9 cellular contexts compared by ENCODE assay signal in the genomic region with DNA sequence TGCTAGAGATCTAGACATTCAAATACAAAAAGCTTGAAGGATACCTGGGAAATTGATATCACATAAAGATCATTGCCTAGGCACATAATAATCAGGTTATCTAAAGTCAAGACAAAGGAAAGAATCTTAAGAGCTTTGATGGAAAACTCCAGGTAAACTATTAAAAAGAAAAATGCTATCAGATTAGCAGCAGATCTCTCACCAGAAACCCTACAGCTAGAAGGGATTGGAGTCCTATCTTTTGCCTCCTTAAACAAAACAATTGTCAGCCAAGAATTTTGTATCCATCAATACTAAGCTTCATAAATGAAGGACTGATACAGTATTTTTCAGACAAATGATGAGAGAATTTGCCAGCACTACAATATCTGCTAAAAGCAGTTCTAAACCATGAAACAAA.
"Had no signal": no experiment of that assay in that cellular context is flagged by ENCODE, and none has a peak within 500 bp of the region (broad histone marks: within the 10 kb centered on the region; RNA-seq: fewer than 3 reads in every experiment).

No MANE protein-coding gene starts in this region.

- DNase-seq: GM23248, GOT3, H7, H9, HCEC 1CT, HFFc6 had no signal

- H3K4me3 ChIP-seq: GM23248, GM23338, HAP-1 had no signal

- H3K4me1 Mint-ChIP-seq: GM23338 had no signal

- ATAC-seq: GM23338, HCT116 had no signal

- H3K27ac Mint-ChIP-seq: GM23338, HFFc6 had no signal

- H3K4me2 ChIP-seq: GM23338 had no signal

- H3K9me3 ChIP-seq: HAP-1 had no signal

- H3K27ac ChIP-seq: GM23248 had no signal

- H3K36me3 ChIP-seq: HAP-1 had no signal

- H3K9ac ChIP-seq: GM23248 had no signal

- H3K4me3 Mint-ChIP-seq: GM23338, H9, HFFc6 had no signal

- H3K4me1 ChIP-seq: HAP-1 had no signal
